16 cellular contexts compared by ENCODE assay signal in the genomic region with DNA sequence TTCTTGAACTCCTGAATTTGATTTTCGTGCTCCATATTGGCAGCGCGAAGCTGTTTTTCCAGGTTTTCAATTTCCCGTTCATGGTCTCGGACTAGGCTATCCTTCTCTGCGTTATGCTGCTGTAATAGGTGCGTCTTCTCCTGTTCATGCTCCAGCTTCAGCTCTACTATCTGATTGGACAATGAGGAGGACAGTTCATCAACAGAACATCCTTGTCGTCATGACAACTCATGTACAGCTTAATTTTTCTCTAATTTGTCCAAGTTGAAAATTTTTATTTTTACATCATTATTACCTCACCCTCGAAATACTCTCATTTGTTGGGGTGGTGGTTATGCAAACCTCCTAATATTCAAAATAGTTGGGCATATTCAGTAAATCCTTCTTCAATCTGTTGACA.
"Had no signal": no experiment of that assay in that cellular context is flagged by ENCODE, and none has a peak within 500 bp of the region (broad histone marks: within the 10 kb centered on the region; RNA-seq: fewer than 3 reads in every experiment).

No MANE protein-coding gene starts in this region.

- ATAC-seq: activated CD8-positive, alpha-beta T cell treated with anti-CD3 and anti-CD28 coated beads, Interleukin-2, amount 10 ng/mL, durations not matched to agents 7 days and 5 days; activated naive CD4-positive, alpha-beta T cell treated with anti-CD3 and anti-CD28 coated beads, Interleukin-2, amount 50 U/mL, for 72 hours; activated T-cell treated with anti-CD3 and anti-CD28 coated beads, Interleukin-2, amount 50 U/mL, for 72 hours; effector memory CD8-positive, alpha-beta T cell had no signal

- H3K27me3 Mint-ChIP-seq: activated CD4-positive, alpha-beta T cell treated with anti-CD3 and anti-CD28 coated beads, Interleukin-2, amount 10 ng/mL, durations not matched to agents 24 days and 14 days; effector memory CD8-positive, alpha-beta T cell; memory B cell; naive B cell had no signal

- H3K4me1 Mint-ChIP-seq: activated CD4-positive, alpha-beta T cell treated with anti-CD3 and anti-CD28 coated beads, Interleukin-2, amount 10 ng/mL, durations not matched to agents 24 days and 14 days; immature natural killer cell; memory B cell; naive B cell had no signal

- H3K36me3 Mint-ChIP-seq: activated naive CD4-positive, alpha-beta T cell treated with anti-CD3 and anti-CD28 coated beads, Interleukin-2, amount 50 U/mL, for 72 hours; immature natural killer cell; memory B cell; naive B cell had no signal

- DNase-seq: activated CD4-positive, alpha-beta T cell treated with anti-CD3 and anti-CD28 coated beads, Interleukin-2, amount 10 ng/mL, durations not matched to agents 24 days and 14 days; activated CD4-positive, CD25-positive, alpha-beta regulatory T cell; activated CD8-positive, alpha-beta memory T cell treated with anti-CD3 and anti-CD28 coated beads, Interleukin-2, amount 50 U/mL, for 4 hours; activated CD8-positive, alpha-beta T cell treated with anti-CD3 and anti-CD28 coated beads, Interleukin-2, amount 10 ng/mL, durations not matched to agents 7 days and 5 days; activated gamma-delta T cell; activated T-cell treated with anti-CD3 and anti-CD28 coated beads, Interleukin-2, amount 50 U/mL, for 72 hours; dermis blood vessel endothelial cell; effector memory CD8-positive, alpha-beta T cell; immature natural killer cell; naive B cell; stimulated activated CD4-positive, alpha-beta T cell treated with anti-CD3 and anti-CD28 coated beads, Interleukin-2, amount 100 ng/mL, for 24 hours; stimulated activated naive CD4-positive, alpha-beta T cell treated with Interleukin-2 at 50 U/mL for 16 hours; T-helper 9 cell; tibial artery had no signal

- H3K27ac Mint-ChIP-seq: activated CD4-positive, alpha-beta T cell treated with anti-CD3 and anti-CD28 coated beads, Interleukin-2, amount 10 ng/mL, durations not matched to agents 24 days and 14 days; activated CD8-positive, alpha-beta T cell treated with anti-CD3 and anti-CD28 coated beads, Interleukin-2, amount 10 ng/mL, durations not matched to agents 7 days and 5 days; activated naive CD4-positive, alpha-beta T cell treated with anti-CD3 and anti-CD28 coated beads, Interleukin-2, amount 50 U/mL, for 72 hours; activated T-cell treated with anti-CD3 and anti-CD28 coated beads, Interleukin-2, amount 50 U/mL, for 72 hours; effector memory CD8-positive, alpha-beta T cell; immature natural killer cell; memory B cell; naive B cell had no signal

- H3K9me3 Mint-ChIP-seq: activated CD4-positive, alpha-beta T cell treated with anti-CD3 and anti-CD28 coated beads, Interleukin-2, amount 10 ng/mL, durations not matched to agents 24 days and 14 days; activated naive CD4-positive, alpha-beta T cell treated with anti-CD3 and anti-CD28 coated beads, Interleukin-2, amount 50 U/mL, for 72 hours; activated T-cell treated with anti-CD3 and anti-CD28 coated beads, Interleukin-2, amount 50 U/mL, for 72 hours; effector memory CD8-positive, alpha-beta T cell; immature natural killer cell; memory B cell had no signal

- H3K4me3 Mint-ChIP-seq: activated CD4-positive, alpha-beta T cell treated with anti-CD3 and anti-CD28 coated beads, Interleukin-2, amount 10 ng/mL, durations not matched to agents 24 days and 14 days; activated CD8-positive, alpha-beta T cell treated with anti-CD3 and anti-CD28 coated beads, Interleukin-2, amount 10 ng/mL, durations not matched to agents 7 days and 5 days; activated T-cell treated with anti-CD3 and anti-CD28 coated beads, Interleukin-2, amount 50 U/mL, for 72 hours; effector memory CD8-positive, alpha-beta T cell; immature natural killer cell; memory B cell; naive B cell had no signal
